ENCODE assay signal across 22 cellular contexts in the genomic region with DNA sequence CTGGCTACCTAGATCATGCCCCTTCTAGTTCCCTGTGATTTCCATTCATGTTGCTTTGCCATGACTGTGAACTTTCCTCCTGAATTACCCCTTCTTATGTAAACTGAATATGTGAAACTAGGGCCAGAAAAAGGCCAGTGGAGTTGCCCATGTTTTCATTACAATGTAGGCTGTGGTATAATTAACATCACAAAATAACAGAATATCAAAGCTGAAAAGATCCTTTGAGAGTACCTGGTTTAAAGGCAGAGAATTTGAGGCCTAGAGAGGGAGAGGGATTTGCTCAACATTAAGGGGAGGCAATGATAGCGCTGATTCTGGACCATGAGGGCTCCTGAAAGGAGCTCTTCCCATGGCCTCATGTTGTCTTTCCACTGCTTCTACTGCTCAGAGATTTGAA.
A peak's percentile ranks its signal among the peaks of the same experiment; 100 is the strongest.
DNase-seq lines count a peak whose midpoint lies in the region; ATAC-seq, FAIRE-seq and TF ChIP-seq lines count a peak whose summit lies in the region.
"Had no signal": no experiment of that assay in that cellular context is flagged by ENCODE, and none has a peak within 500 bp of the region (broad histone marks: within the 10 kb centered on the region; RNA-seq: fewer than 3 reads in every experiment).

No MANE protein-coding gene starts in this region.

- H3K79me2 ChIP-seq in GM23338 (replicated peaks; ENCODE audit: insufficient read depth) (no peaks in the 10 kb centered on the region), astrocyte (ENCODE audit: insufficient read depth, low read length) (no peaks in the 10 kb centered on the region)

- H3K9me3 Mint-ChIP-seq in GM23338 (no peaks in the 10 kb centered on the region), astrocyte (ENCODE audit: unreplicated experiment) (no peaks in the 10 kb centered on the region)
- no peaks in the 10 kb centered on the region for H3K9me3 Mint-ChIP-seq in activated CD4-positive, alpha-beta T cell treated with anti-CD3 and anti-CD28 coated beads for 36 hours (ENCODE audit: low read depth)
- H3K9me3 Mint-ChIP-seq: CD4-positive, CD25-positive, alpha-beta regulatory T cell; CD8-positive, alpha-beta T cell had no signal

- H3K9ac ChIP-seq in HUES48 (ENCODE audit: low read depth, low read length) (no peak overlapping the region), astrocyte (ENCODE audit: low read length) (no peak overlapping the region)
- H3K9ac ChIP-seq: BLaER1, GM23248 had no signal

- H3K27me3 ChIP-seq in GM23338 (ENCODE audit: insufficient read depth) (peaks cover 23% of the 10 kb centered on the region), HUES48 (ENCODE audit: control insufficient read depth, insufficient read depth, low read length) (no peaks in the 10 kb centered on the region), astrocyte (ENCODE audit: insufficient read depth, low read length) (no peaks in the 10 kb centered on the region)
- H3K27me3 ChIP-seq: BLaER1 had no signal

- H3K36me3 ChIP-seq in GM23338 (ENCODE audit: insufficient read depth): no peaks in the 10 kb centered on the region
- no peaks in the 10 kb centered on the region for H3K36me3 ChIP-seq in HUES48 (ENCODE audit: control insufficient read depth, insufficient read depth, low read length)
- H3K36me3 ChIP-seq in astrocyte (ENCODE audit: insufficient read depth, low read length): no peaks in the 10 kb centered on the region
- H3K36me3 ChIP-seq: BLaER1 had no signal

- H4K20me1 ChIP-seq in GM23338 (replicated peaks; ENCODE audit: insufficient read depth): no peaks in the 10 kb centered on the region
- H4K20me1 ChIP-seq in astrocyte (ENCODE audit: insufficient read depth, low read length): no peaks in the 10 kb centered on the region
- H4K20me1 ChIP-seq: BLaER1 had no signal

- TF ChIP-seq CTCF in GM23338 (conservative IDR thresholded peaks at IDR 0.05; ENCODE audit: low read depth in 2 of 2): no peak
- TF ChIP-seq CTCF in astrocyte (IDR thresholded peaks at IDR 0.05; ENCODE audit: insufficient read depth, low read depth, low read length): no peak

- no peak overlapping the region for H3K27ac Mint-ChIP-seq in GM23338
- H3K27ac Mint-ChIP-seq in astrocyte (ENCODE audit: unreplicated experiment): no peak overlapping the region
- no peak overlapping the region for H3K27ac Mint-ChIP-seq in activated CD4-positive, alpha-beta T cell treated with anti-CD3 and anti-CD28 coated beads for 36 hours
- H3K27ac Mint-ChIP-seq: B cell; CD4-positive, CD25-positive, alpha-beta regulatory T cell; CD8-positive, alpha-beta T cell had no signal

- H3K4me1 ChIP-seq in GM23338 (ENCODE audit: insufficient read depth): peaks cover 6% of the 10 kb centered on the region
- H3K4me1 ChIP-seq in HUES48 (ENCODE audit: control insufficient read depth, insufficient read depth, low read length): peaks cover 14% of the 10 kb centered on the region
- no peaks in the 10 kb centered on the region for H3K4me1 ChIP-seq in astrocyte (ENCODE audit: insufficient read depth, low read length)
- H3K4me1 ChIP-seq: BLaER1, Caco-2 had no signal

- H3K9me2 ChIP-seq in GM23338 (ENCODE audit: insufficient read depth): no peaks in the 10 kb centered on the region

- H3K4me2 ChIP-seq in GM23338 (no peak overlapping the region), astrocyte (ENCODE audit: low read length) (no peak overlapping the region)
- H3K4me2 ChIP-seq: BLaER1 had no signal

- H3K27me3 Mint-ChIP-seq in GM23338 (ENCODE audit: insufficient read depth, low read depth, poor library complexity) (peaks cover 4% of the 10 kb centered on the region), astrocyte (ENCODE audit: low read depth, unreplicated experiment) (no peaks in the 10 kb centered on the region)
- H3K27me3 Mint-ChIP-seq in activated CD4-positive, alpha-beta T cell treated with anti-CD3 and anti-CD28 coated beads for 36 hours: no peaks in the 10 kb centered on the region
- H3K27me3 Mint-ChIP-seq: B cell; CD4-positive, CD25-positive, alpha-beta regulatory T cell had no signal

- POLR2A ChIA-PET in activated CD4-positive, alpha-beta T cell treated with anti-CD3 and anti-CD28 coated beads for 36 hours (lab: Charles Lee): no interaction called here

- H3K4me1 Mint-ChIP-seq in GM23338 (peaks cover 14% of the 10 kb centered on the region), astrocyte (ENCODE audit: low read depth, unreplicated experiment) (no peaks in the 10 kb centered on the region)
- no peaks in the 10 kb centered on the region for H3K4me1 Mint-ChIP-seq in activated CD4-positive, alpha-beta T cell treated with anti-CD3 and anti-CD28 coated beads for 36 hours
- H3K4me1 Mint-ChIP-seq: B cell; CD4-positive, CD25-positive, alpha-beta regulatory T cell had no signal

- no peaks in the 10 kb centered on the region for H3F3A ChIP-seq in GM23338 (replicated peaks; ENCODE audit: low read depth)

- intact Hi-C loops in activated CD4-positive, alpha-beta T cell treated with anti-CD3 and anti-CD28 coated beads for 36 hours (cut with DNase I, micrococcal nuclease): no loop called here

- H3K36me3 Mint-ChIP-seq in GM23338 (ENCODE audit: low read depth): no peaks in the 10 kb centered on the region
- H3K36me3 Mint-ChIP-seq in astrocyte (ENCODE audit: low read depth, unreplicated experiment): peaks cover 3% of the 10 kb centered on the region
- no peaks in the 10 kb centered on the region for H3K36me3 Mint-ChIP-seq in activated CD4-positive, alpha-beta T cell treated with anti-CD3 and anti-CD28 coated beads for 36 hours (ENCODE audit: low read depth)
- H3K36me3 Mint-ChIP-seq: CD4-positive, CD25-positive, alpha-beta regulatory T cell; CD8-positive, alpha-beta T cell had no signal

- peak; percentile 57 for DNase-seq in GM23338 (ENCODE audit: low spot score)
- no peak for DNase-seq in astrocyte (ENCODE audit: low read depth)
- DNase-seq in iPS-NIHi11 (ENCODE audit: low spot score): peak; percentile 7
- no peak for DNase-seq in caudate nucleus (lab: John Stamatoyannopoulos, UW)
- DNase-seq in foreskin melanocyte: no peak
- no peak for DNase-seq in activated CD4-positive, alpha-beta T cell treated with anti-CD3 and anti-CD28 coated beads for 36 hours
- DNase-seq: 8988T; Caco-2; CD4-positive, CD25-positive, alpha-beta regulatory T cell; CD8-positive, alpha-beta T cell; DMS153; DND-41; GM23248 had no signal

- FAIRE-seq in astrocyte (lab: Jason Lieb, UNC): peak; percentile 9
- FAIRE-seq: G401.6, GM12892, GM19239, H54 had no signal

- ATAC-seq in GM23338: peak; percentile 91
- ATAC-seq in activated CD4-positive, alpha-beta T cell treated with anti-CD3 and anti-CD28 coated beads for 36 hours: no peak
- ATAC-seq: CD8-positive, alpha-beta T cell; HCT116 had no signal

- no peak overlapping the region; the same call in 2 of the 3 replicates for H3K4me3 Mint-ChIP-seq in GM23338
- H3K4me3 Mint-ChIP-seq in astrocyte (ENCODE audit: unreplicated experiment): no peak overlapping the region
- H3K4me3 Mint-ChIP-seq in activated CD4-positive, alpha-beta T cell treated with anti-CD3 and anti-CD28 coated beads for 36 hours: no peak overlapping the region
- H3K4me3 Mint-ChIP-seq: B cell; CD4-positive, CD25-positive, alpha-beta regulatory T cell; CD8-positive, alpha-beta T cell had no signal

- CTCF ChIA-PET in activated CD4-positive, alpha-beta T cell treated with anti-CD3 and anti-CD28 coated beads for 36 hours (lab: Charles Lee): no interaction called here

- H3K9me3 ChIP-seq in HUES48 (ENCODE audit: control insufficient read depth, insufficient read depth, low read length) (peaks cover 31% of the 10 kb centered on the region), astrocyte (ENCODE audit: insufficient read depth, low read depth, low read length) (no peaks in the 10 kb centered on the region)
- H3K9me3 ChIP-seq: BLaER1, Caco-2 had no signal

- H3K27ac ChIP-seq in GM23338 (ENCODE audit: low read depth) (no peak overlapping the region), HUES48 (ENCODE audit: low read depth, low read length) (peak overlapping the region; percentile 45), astrocyte (ENCODE audit: low read depth, low read length) (no peak overlapping the region), caudate nucleus (ENCODE audit: low read depth, low read length) (no peak overlapping the region)
- H3K27ac ChIP-seq: BLaER1, C4-2B, GM23248 had no signal

- no peak overlapping the region for H3K4me3 ChIP-seq in GM23338
- H3K4me3 ChIP-seq in HUES48 (ENCODE audit: low read depth, low read length): no peak overlapping the region
- no peak overlapping the region for H3K4me3 ChIP-seq in astrocyte (ENCODE audit: insufficient read depth, low read depth, low read length)
- H3K4me3 ChIP-seq: BLaER1, GM23248 had no signal

- H2AFZ ChIP-seq in GM23338: no peak overlapping the region
- no peak overlapping the region for H2AFZ ChIP-seq in astrocyte (ENCODE audit: low read depth, low read length)
- H2AFZ ChIP-seq: GM23248 had no signal

TF ChIP-seq in GM23338, 12 proteins besides CTCF, POLR2A, EP300 and RAD21:
- TF ChIP-seq POLR2AphosphoS5 (IDR thresholded peaks at IDR 0.05; ENCODE audit: low read depth): no peak

Comparison
In these comparisons a context has a peak if more than half of its experiments do, and no peak if none do; other contexts are left out.
1. DNase-seq: peak in GM23338 (single experiment) and iPS-NIHi11 (single experiment); none in astrocyte (single experiment), caudate nucleus (0 of 61), foreskin melanocyte (single experiment) and activated CD4-positive, alpha-beta T cell treated with anti-CD3 and anti-CD28 coated beads for 36 hours (single experiment).